Comparison of ENCODE assay signal across 8 cellular contexts in the genomic region with DNA sequence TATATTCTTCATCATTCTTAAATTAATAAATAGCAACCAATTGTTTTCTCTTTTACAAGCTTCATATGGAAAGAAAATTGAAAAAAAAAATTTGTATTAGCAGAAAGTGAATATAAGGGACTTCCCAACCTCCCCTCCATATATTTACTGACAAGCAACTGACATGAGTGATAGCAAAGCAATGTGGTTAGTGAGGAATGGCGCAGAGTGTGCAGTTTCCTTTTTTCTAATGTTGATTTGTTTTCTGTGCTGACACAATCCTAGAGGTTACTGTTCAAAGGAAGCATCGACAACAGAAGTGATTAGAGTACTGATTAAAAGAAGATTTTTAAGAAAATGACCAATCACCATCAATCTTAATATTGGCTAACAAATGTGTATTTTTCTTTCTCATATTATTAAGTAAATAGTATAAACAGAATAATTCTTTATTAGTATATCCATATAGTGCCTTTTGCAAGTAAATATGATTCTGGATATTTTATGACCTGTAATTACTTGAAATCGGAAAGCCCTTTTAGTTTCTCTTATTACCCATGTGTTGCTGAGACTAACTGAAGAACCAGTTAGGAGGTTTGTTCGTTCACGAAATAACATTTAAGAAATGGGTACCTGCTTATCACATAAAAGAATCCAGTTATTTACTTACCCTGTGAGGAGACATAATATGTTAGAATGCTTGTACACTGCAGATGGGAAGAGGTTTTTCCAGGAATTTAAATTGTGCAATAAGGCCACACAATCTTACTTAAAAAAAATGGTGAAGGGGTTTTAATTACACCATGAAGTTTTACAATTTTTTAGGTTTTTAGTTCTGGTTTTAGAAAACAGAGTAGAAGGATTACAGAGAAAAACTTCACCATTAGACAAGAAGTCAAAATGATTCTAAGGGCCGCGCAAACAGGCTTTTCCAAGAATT. TPM values are rescaled to one million over a fixed set of nuclear protein-coding genes. Genes with fewer than 3 reads are reported as not detected.
DNase-seq lines count a peak whose midpoint lies in the region; ATAC-seq and TF ChIP-seq lines count a peak whose summit lies in the region.

No MANE protein-coding gene starts in this region.

- no peak overlapping the region for H3K27ac Mint-ChIP-seq in Caco-2 (ENCODE audit: unreplicated experiment)

- H3K27me3 Mint-ChIP-seq in Caco-2 (ENCODE audit: insufficient read depth, unreplicated experiment), result peaks cover 41% of the 10 kb centered on the region

- peaks cover 8% of the 10 kb centered on the region for H3K4me1 Mint-ChIP-seq in Caco-2 (ENCODE audit: low read depth, unreplicated experiment)

- peaks cover 9% of the 10 kb centered on the region for H3K4me1 ChIP-seq in Caco-2
- peaks cover 9 to 14% of the 10 kb centered on the region in 2 donors for H3K4me1 ChIP-seq in muscle layer of duodenum (ENCODE audit: control insufficient read depth in 1 of 2, insufficient read depth in 2 of 2, low read length in 2 of 2)

- intact Hi-C loops in Caco-2 (cut with micrococcal nuclease; ENCODE audit: unreplicated experiment), result no loop called here

- peaks cover 17% of the 10 kb centered on the region for H3K27me3 ChIP-seq in Caco-2 (replicated peaks; ENCODE audit: control insufficient read depth, insufficient read depth, low read length)
- no peaks in the 10 kb centered on the region for H3K27me3 ChIP-seq in muscle layer of duodenum (ENCODE audit: low read depth, low read length)

- H3K4me3 ChIP-seq in Caco-2 (ENCODE audit: low read depth, low read length), result no peak overlapping the region
- peak overlapping the region; percentile 71 to 86 for H3K4me3 ChIP-seq in cardiac fibroblast (replicated peaks in 1 of 2; ENCODE audit: low read depth in 2 of 2, low read length in 2 of 2)
- peak overlapping the region; percentile 75 to 95 for H3K4me3 ChIP-seq in muscle layer of duodenum (ENCODE audit: low read depth in 1 of 2, low read length in 2 of 2)

- H3K9me3 ChIP-seq in Caco-2, result no peaks in the 10 kb centered on the region
- no peaks in the 10 kb centered on the region for H3K9me3 ChIP-seq in muscle layer of duodenum (ENCODE audit: control insufficient read depth in 1 of 2, low read length in 2 of 2)

- H3K36me3 ChIP-seq in Caco-2 (ENCODE audit: control insufficient read depth, insufficient read depth, low read length) (no peaks in the 10 kb centered on the region), muscle layer of duodenum (ENCODE audit: control insufficient read depth in 1 of 2, insufficient read depth in 2 of 2, low read length in 2 of 2) (no peaks in the 10 kb centered on the region)

- peak overlapping the region; percentile 85 for H3K4me3 Mint-ChIP-seq in Caco-2 (ENCODE audit: unreplicated experiment)

- CTCF ChIA-PET in Caco-2 (lab: Charles Lee), result no interaction called here

- ATAC-seq in HG02885 (IDR thresholded peaks at IDR 0.05; ENCODE audit: poor library complexity, unreplicated experiment), result no peak

- BruUV-seq in Caco-2 (replicated peaks; lab: Mats Ljungman, UMichigan), result no TSS peak

- peaks cover 5% of the 10 kb centered on the region for H3K36me3 Mint-ChIP-seq in Caco-2 (ENCODE audit: insufficient read depth, unreplicated experiment)

- H3K9me3 Mint-ChIP-seq in Caco-2 (ENCODE audit: unreplicated experiment), result no peaks in the 10 kb centered on the region

- peak overlapping the region; percentile 96 for H3K27ac ChIP-seq in muscle layer of duodenum (ENCODE audit: low read length)

- DNase-seq in Caco-2 (no peak), NAMALWA (ENCODE audit: low spot score) (peak; percentile 30), cardiac fibroblast (ENCODE audit: low read depth in 2 of 2) (peak in 1 of 2 donors; percentile 45), DMS79 (lab: John Stamatoyannopoulos, UW) (no peak), NCI-H774 (lab: John Stamatoyannopoulos, UW) (no peak), NCI-H526 (lab: John Stamatoyannopoulos, UW) (no peak)

- TF ChIP-seq CTCF in Caco-2 (IDR thresholded peaks at IDR 0.05; ENCODE audit: insufficient read depth in 1 of 2, low read depth in 1 of 2, low read length in 1 of 2, severe bottlenecking in 1 of 2, unreplicated experiment in 1 of 2), result no peak
- TF ChIP-seq CTCF in cardiac fibroblast (IDR thresholded peaks at IDR 0.05; ENCODE audit: low read depth, low read length), result no peak

- POLR2A ChIA-PET in Caco-2 (lab: Charles Lee), result no interaction called here

RNA-seq across cellular contexts. Expression of a gene that starts 1.4 kb away (rescaled TPM):
- 0.16 TPM in 1 of 2 replicates, not detected in the other for total RNA-seq in Caco-2 (2022)
